In genomic region chr3:183782576-183782975, GRCh38 we compare ENCODE assay signal across 21 cellular contexts. TPM values are rescaled to one million over a fixed set of nuclear protein-coding genes. Genes with fewer than 3 reads are reported as not detected.
DNase-seq lines count a peak whose midpoint lies in the region; ATAC-seq and TF ChIP-seq lines count a peak whose summit lies in the region.
"Had no signal": no experiment of that assay in that cellular context is flagged by ENCODE, and none has a peak within 500 bp of the region (broad histone marks: within the 10 kb centered on the region; RNA-seq: fewer than 3 reads in every experiment).

No MANE protein-coding gene starts in this region.

- 100% methylated on average over 4 of the region's 5 CpGs for WGBS in mammary epithelial cell (ENCODE audit: low coverage, missing lambda C conversion rate)

- H3K4me1 ChIP-seq in mammary epithelial cell (ENCODE audit: insufficient read depth, low read length), result no peaks in the 10 kb centered on the region
- peaks cover 28 to 40% of the 10 kb centered on the region in 2 experiments for H3K4me1 ChIP-seq in neutrophil (ENCODE audit: control insufficient read depth in 1 of 2, insufficient read depth in 1 of 2, low read depth in 1 of 2, low read length in 1 of 2)
- H3K4me1 ChIP-seq: HAP-1 had no signal

- CTCF ChIA-PET in MCF 10A (lab: Yijun Ruan, JAX) (interaction anchor here (0.7 kb wide), 1 partner anchor 404 kb away, joined by 3 read pairs; no protein-coding TSS in a partner anchor), mammary epithelial cell (lab: Charles Lee; ENCODE audit: low non-redundant PET) (no interaction called here)

- H3K27ac ChIP-seq in mammary epithelial cell (ENCODE audit: insufficient read depth, low read depth, low read length), result no peak overlapping the region
- H3K27ac ChIP-seq in neutrophil, result peak overlapping the region; percentile 81
- H3K27ac ChIP-seq: RWPE1 had no signal

- H3K27me3 ChIP-seq in mammary epithelial cell (ENCODE audit: insufficient read depth, low read length), result no peaks in the 10 kb centered on the region
- H3K27me3 ChIP-seq in neutrophil, result no peaks in the 10 kb centered on the region

- H3K4me1 Mint-ChIP-seq in MCF 10A (ENCODE audit: insufficient read depth, unreplicated experiment) (no peaks in the 10 kb centered on the region), endothelial cell (ENCODE audit: unreplicated experiment) (no peaks in the 10 kb centered on the region)
- no peaks in the 10 kb centered on the region for H3K4me1 Mint-ChIP-seq in activated T-helper 17 cell treated with anti-CD3 and anti-CD28 coated beads, Interleukin-2, amount 50 U/mL, for 72 hours

- TF ChIP-seq CTCF in MCF 10A (IDR thresholded peaks at IDR 0.05; ENCODE audit: unreplicated experiment), result no peak
- no peak for TF ChIP-seq CTCF in mammary epithelial cell (conservative IDR thresholded peaks at IDR 0.05 in 1 of 2, IDR thresholded peaks at IDR 0.05 in 1 of 2; ENCODE audit: extremely low read depth in 1 of 2, insufficient read depth in 1 of 2, low read depth in 1 of 2, low read length in 2 of 2)
- no peak for TF ChIP-seq CTCF in neutrophil (IDR thresholded peaks at IDR 0.05)
- TF ChIP-seq CTCF in endothelial cell (IDR thresholded peaks at IDR 0.05; ENCODE audit: unreplicated experiment), result no peak

- peaks cover 93% of the 10 kb centered on the region for H3K36me3 Mint-ChIP-seq in MCF 10A (ENCODE audit: insufficient read depth, unreplicated experiment)
- peaks cover 100% of the 10 kb centered on the region for H3K36me3 Mint-ChIP-seq in activated T-helper 17 cell treated with anti-CD3 and anti-CD28 coated beads, Interleukin-2, amount 50 U/mL, for 72 hours (ENCODE audit: low read depth)
- H3K36me3 Mint-ChIP-seq in endothelial cell (ENCODE audit: low read depth, unreplicated experiment), result peaks cover 47% of the 10 kb centered on the region

- dilution Hi-C loops in mammary epithelial cell (cut with HindIII; ENCODE audit: low sequenced_read_pairs), result loop anchor here (5.0 kb wide), 1 partner anchor 40 kb away; no protein-coding TSS in a partner anchor

- H3K9me3 ChIP-seq in mammary epithelial cell (replicated peaks; ENCODE audit: insufficient read depth, low read length) (no peaks in the 10 kb centered on the region), neutrophil (no peaks in the 10 kb centered on the region)
- H3K9me3 ChIP-seq: HAP-1 had no signal

- no peaks in the 10 kb centered on the region for H3K27me3 Mint-ChIP-seq in MCF 10A (ENCODE audit: insufficient read depth, unreplicated experiment)
- H3K27me3 Mint-ChIP-seq in activated T-helper 17 cell treated with anti-CD3 and anti-CD28 coated beads, Interleukin-2, amount 50 U/mL, for 72 hours, result no peaks in the 10 kb centered on the region
- no peaks in the 10 kb centered on the region for H3K27me3 Mint-ChIP-seq in endothelial cell (ENCODE audit: unreplicated experiment)
- H3K27me3 Mint-ChIP-seq: CD4-positive, CD25-positive, alpha-beta regulatory T cell had no signal

- POLR2A ChIA-PET in MCF 10A (lab: Yijun Ruan, JAX), result no interaction called here

- in situ Hi-C loops in mammary epithelial cell (cut with MboI; ENCODE audit: low sequenced_read_pairs in 2 of 2), result no loop called here

- no peak for ATAC-seq in activated T-helper 17 cell treated with anti-CD3 and anti-CD28 coated beads, Interleukin-2, amount 50 U/mL, for 72 hours (replicated peaks)
- ATAC-seq: Panc1 had no signal

- no peak overlapping the region for H3K4me2 ChIP-seq in mammary epithelial cell (ENCODE audit: insufficient read depth, low read depth, low read length)

- no peak overlapping the region for H2AFZ ChIP-seq in mammary epithelial cell (ENCODE audit: low read depth, low read length)

- intact Hi-C loops in MCF 10A (cut with micrococcal nuclease) (no loop called here), mammary epithelial cell (cut with micrococcal nuclease) (no loop called here)

- H4K20me1 ChIP-seq in mammary epithelial cell (ENCODE audit: insufficient read depth, low read length), result no peaks in the 10 kb centered on the region

- H3K9me3 Mint-ChIP-seq in MCF 10A (ENCODE audit: unreplicated experiment) (no peaks in the 10 kb centered on the region), endothelial cell (ENCODE audit: unreplicated experiment) (no peaks in the 10 kb centered on the region)
- H3K9me3 Mint-ChIP-seq in activated T-helper 17 cell treated with anti-CD3 and anti-CD28 coated beads, Interleukin-2, amount 50 U/mL, for 72 hours, result no peaks in the 10 kb centered on the region
- H3K9me3 Mint-ChIP-seq: CD4-positive, CD25-positive, alpha-beta regulatory T cell had no signal

- H3K36me3 ChIP-seq in mammary epithelial cell (ENCODE audit: insufficient read depth, low read length), result peaks cover 35% of the 10 kb centered on the region
- H3K36me3 ChIP-seq in neutrophil, result no peaks in the 10 kb centered on the region

- BruUV-seq in MCF 10A (replicated peaks; lab: Mats Ljungman, UMichigan), result no TSS peak
- no TSS peak for BruUV-seq in mammary epithelial cell (replicated peaks; lab: Mats Ljungman, UMichigan)

- peak overlapping the region; percentile 31 for H3K27ac Mint-ChIP-seq in MCF 10A (ENCODE audit: low read depth, unreplicated experiment)
- H3K27ac Mint-ChIP-seq in activated T-helper 17 cell treated with anti-CD3 and anti-CD28 coated beads, Interleukin-2, amount 50 U/mL, for 72 hours, result peak overlapping the region; percentile 38
- no peak overlapping the region for H3K27ac Mint-ChIP-seq in endothelial cell (ENCODE audit: unreplicated experiment)
- H3K27ac Mint-ChIP-seq: CD4-positive, CD25-positive, alpha-beta regulatory T cell had no signal

- H3K4me3 Mint-ChIP-seq in MCF 10A (ENCODE audit: unreplicated experiment) (no peak overlapping the region), endothelial cell (ENCODE audit: unreplicated experiment) (no peak overlapping the region)
- H3K4me3 Mint-ChIP-seq in activated T-helper 17 cell treated with anti-CD3 and anti-CD28 coated beads, Interleukin-2, amount 50 U/mL, for 72 hours, result no peak overlapping the region
- H3K4me3 Mint-ChIP-seq: CD4-positive, CD25-positive, alpha-beta regulatory T cell had no signal

- no peak overlapping the region for H3K9ac ChIP-seq in mammary epithelial cell (ENCODE audit: insufficient read depth, low read length)

- no peak for DNase-seq in MCF 10A (ENCODE audit: unreplicated experiment)
- DNase-seq in mammary epithelial cell, result no peak
- peak; percentile 63 for DNase-seq in dermis blood vessel endothelial cell
- no peak for DNase-seq in endothelial cell (ENCODE audit: low spot score)
- DNase-seq in NOMO-1 treated with dmso at 0.1 percent for 144 hours (lab: John Stamatoyannopoulos, UW; ENCODE audit: unreplicated experiment), result no peak
- no peak for DNase-seq in NCI-H1694 (lab: John Stamatoyannopoulos, UW)
- DNase-seq: CD4-positive, CD25-positive, alpha-beta regulatory T cell; GOT3; KG1; MM.1S; NCI-H2029 treated with DMSO at 0.1 percent for 48 hours; NCI-H345; NCI-H524; NCI-H748 treated with DMSO at 0.1 percent for 48 hours; NK-92 treated with Interleukin-12 subunit alpha and Interleukin-12 subunit beta, amount 100 ng/mL, for 24 hours; SHP77 had no signal

- H3K4me3 ChIP-seq in mammary epithelial cell (replicated peaks in 1 of 3; ENCODE audit: insufficient read depth in 1 of 3, low read depth in 2 of 3, low read length in 3 of 3) (no peak overlapping the region), neutrophil (ENCODE audit: low read depth in 1 of 2, low read length in 1 of 2) (no peak overlapping the region)
- H3K4me3 ChIP-seq: HAP-1 had no signal

- peaks cover 29% of the 10 kb centered on the region for H3K79me2 ChIP-seq in mammary epithelial cell (ENCODE audit: insufficient read depth, low read length)

RNA-seq across cellular contexts. Expression of gene MAP6D1, which starts 42.8 kb away (rescaled TPM):
- total RNA-seq in MCF 10A (2022), result 1.1 and 1.9 TPM in 2 replicates
- 1 to 10 TPM; 1.1 to 4.0 TPM for total RNA-seq in mammary epithelial cell
- 4.0 TPM for polyA plus RNA-seq in mammary epithelial cell
- 4.5 TPM for polyA minus RNA-seq in mammary epithelial cell
- total RNA-seq in activated T-helper 17 cell treated with anti-CD3 and anti-CD28 coated beads, Interleukin-2, amount 50 U/mL, for 72 hours, result 1 to 10 TPM; 1.4 to 2.0 TPM
- 2.6 and 3.0 TPM in 2 replicates for total RNA-seq in dermis blood vessel endothelial cell
- 0.90 TPM for total RNA-seq in endothelial cell (ENCODE audit: unreplicated experiment)
